8 cellular contexts compared by ENCODE assay signal in genomic region chr19:3324405-3324856, GRCh38. TPM values are rescaled to one million over a fixed set of nuclear protein-coding genes. Genes with fewer than 3 reads are reported as not detected.
A peak's percentile ranks its signal among the peaks of the same experiment; 100 is the strongest.
DNase-seq lines count a peak whose midpoint lies in the region; ATAC-seq and FAIRE-seq lines count a peak whose summit lies in the region.

No MANE protein-coding gene starts in this region.

- no peaks in the 10 kb centered on the region for H3K4me1 Mint-ChIP-seq in T-cell
- no peaks in the 10 kb centered on the region for H3K4me1 Mint-ChIP-seq in activated naive CD8-positive, alpha-beta T cell treated with anti-CD3 and anti-CD28 coated beads for 36 hours
- no peaks in the 10 kb centered on the region for H3K4me1 Mint-ChIP-seq in immature natural killer cell

- no peaks in the 10 kb centered on the region for H3K36me3 Mint-ChIP-seq in T-cell
- H3K36me3 Mint-ChIP-seq in activated naive CD8-positive, alpha-beta T cell treated with anti-CD3 and anti-CD28 coated beads for 36 hours: no peaks in the 10 kb centered on the region
- peaks cover 0 to 4% (median 0%) of the 10 kb centered on the region in 3 donors for H3K36me3 Mint-ChIP-seq in immature natural killer cell

- no peak overlapping the region for H3K4me3 Mint-ChIP-seq in T-cell
- H3K4me3 Mint-ChIP-seq in activated naive CD8-positive, alpha-beta T cell treated with anti-CD3 and anti-CD28 coated beads for 36 hours: no peak overlapping the region
- no peak overlapping the region for H3K4me3 Mint-ChIP-seq in immature natural killer cell

- H3K27me3 Mint-ChIP-seq in T-cell: peaks cover 11 to 22% of the 10 kb centered on the region in 2 donors
- peaks cover 13% of the 10 kb centered on the region for H3K27me3 Mint-ChIP-seq in activated naive CD8-positive, alpha-beta T cell treated with anti-CD3 and anti-CD28 coated beads for 36 hours
- H3K27me3 Mint-ChIP-seq in immature natural killer cell (ENCODE audit: low read depth in 3 of 3): peaks cover 0 to 6% (median 2%) of the 10 kb centered on the region in 3 donors

- ATAC-seq in T-cell (replicated peaks in 1 of 4): peak; percentile 43 to 67 (median 56)

- H3K27ac Mint-ChIP-seq in T-cell: no peak overlapping the region
- no peak overlapping the region for H3K27ac Mint-ChIP-seq in activated naive CD8-positive, alpha-beta T cell treated with anti-CD3 and anti-CD28 coated beads for 36 hours
- H3K27ac Mint-ChIP-seq in immature natural killer cell: no peak overlapping the region

- no peaks in the 10 kb centered on the region for H3K9me3 Mint-ChIP-seq in T-cell
- no peaks in the 10 kb centered on the region for H3K9me3 Mint-ChIP-seq in activated naive CD8-positive, alpha-beta T cell treated with anti-CD3 and anti-CD28 coated beads for 36 hours
- H3K9me3 Mint-ChIP-seq in immature natural killer cell: no peaks in the 10 kb centered on the region

- no peak for FAIRE-seq in HTR-8/SVneo (lab: Jason Lieb, UNC)

- CTCF ChIA-PET in T-cell (lab: Charles Lee): interaction anchor here in 1 of 2 donors (0.6 kb wide), 1 partner anchor 102 kb away, joined by 6 read pairs; no protein-coding TSS in a partner anchor

- POLR2A ChIA-PET in T-cell (lab: Charles Lee): no interaction called here

- DNase-seq in NCI-H1417 (lab: John Stamatoyannopoulos, UW) (peak in 2 of 3 experiments; percentile 23 to 56), NCI-H1417 treated with DMSO at 0.1 percent for 48 hours (lab: John Stamatoyannopoulos, UW) (no peak), T-cell (peak in 33 of 34 experiments; percentile 30 to 71 (median 64)), immature natural killer cell (peak; percentile 44 to 63 (median 44)), HTR-8/SVneo (ENCODE audit: insufficient read length, low spot score) (no peak), NCI-H1092 treated with DMSO at 0.1 percent for 48 hours (lab: John Stamatoyannopoulos, UW) (no peak)
- DNase-seq in activated naive CD8-positive, alpha-beta T cell treated with anti-CD3 and anti-CD28 coated beads for 36 hours: peak; percentile 77
- peak; percentile 42 to 62 (median 60) for DNase-seq in stimulated activated CD4-positive, alpha-beta T cell treated with anti-CD3 and anti-CD28 coated beads, TNF-alpha, amount 100 ng/mL, for 4 hours (ENCODE audit: low read depth in 3 of 3)

RNA-seq across cellular contexts. Expression of gene NFIC, which starts 42.0 kb away (rescaled TPM):
- total RNA-seq in T-cell: 10 to 100 TPM; 27.1 to 41.7 (median 37.2) TPM
- 10 to 100 TPM; 19.0 to 19.5 TPM for total RNA-seq in activated naive CD8-positive, alpha-beta T cell treated with anti-CD3 and anti-CD28 coated beads for 36 hours
- 10 to 100 TPM in 1 of 3 donors, 1 to 10 TPM in 1, not detected in 1; 2.8 to 13.3 TPM for polyA plus RNA-seq in immature natural killer cell

Comparison
In these comparisons a context has a peak if more than half of its experiments do, and no peak if none do; other contexts are left out.
1. DNase-seq: peak in NCI-H1417 (2 of 3), T-cell (33 of 34), activated naive CD8-positive, alpha-beta T cell treated with anti-CD3 and anti-CD28 coated beads for 36 hours (single experiment), immature natural killer cell (3 of 3) and stimulated activated CD4-positive, alpha-beta T cell treated with anti-CD3 and anti-CD28 coated beads, TNF-alpha, amount 100 ng/mL, for 4 hours (3 of 3); none in NCI-H1417 treated with DMSO at 0.1 percent for 48 hours (single experiment), HTR-8/SVneo (single experiment) and NCI-H1092 treated with DMSO at 0.1 percent for 48 hours (single experiment).